8 cellular contexts compared by ENCODE assay signal in genomic region chr20:4352348-4352747, GRCh38.
"Had no signal": no experiment of that assay in that cellular context is flagged by ENCODE, and none has a peak within 500 bp of the region (broad histone marks: within the 10 kb centered on the region; RNA-seq: fewer than 3 reads in every experiment).

No MANE protein-coding gene starts in this region.

- FAIRE-seq: HepG2, HTR-8/SVneo, K562 had no signal

- DNase-seq: IMR-90, KBM-7, KG1 had no signal

- H3K4me3 ChIP-seq: K562 had no signal

- H3K4me2 ChIP-seq: KMS-11 had no signal

- ATAC-seq: HepG2, K562 had no signal

- H3K27ac ChIP-seq: HL-60, KMS-11 had no signal
